ENCODE assay signal across 9 cellular contexts in the genomic region with DNA sequence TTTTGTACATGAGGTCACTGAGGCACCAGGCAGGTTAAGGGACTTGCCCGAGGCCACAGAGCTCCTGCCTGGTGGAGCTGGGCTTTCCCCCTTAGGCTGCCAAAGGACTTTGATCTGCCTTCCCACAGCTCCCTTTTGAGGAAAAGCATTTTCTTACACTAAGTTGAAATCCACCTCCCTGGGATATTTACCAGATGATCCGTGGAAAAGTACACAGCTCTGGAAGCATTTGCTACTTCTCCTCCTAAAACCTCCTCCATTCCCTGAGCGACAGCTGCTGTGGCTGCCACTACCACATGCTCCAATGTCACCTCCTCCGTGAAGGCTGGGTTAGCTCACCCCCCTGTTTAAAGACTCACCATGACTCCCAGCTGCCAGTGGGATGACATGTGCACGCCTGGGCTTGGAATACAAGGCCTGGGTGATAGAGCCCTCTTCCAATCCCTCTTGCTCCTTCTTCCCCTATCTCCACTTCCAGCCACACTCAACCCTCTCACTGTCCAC. TPM values are rescaled to one million over a fixed set of nuclear protein-coding genes. Genes with fewer than 3 reads are reported as not detected.
DNase-seq lines count a peak whose midpoint lies in the region; ATAC-seq, FAIRE-seq and TF ChIP-seq lines count a peak whose summit lies in the region.
"Had no signal": no experiment of that assay in that cellular context is flagged by ENCODE, and none has a peak within 500 bp of the region (broad histone marks: within the 10 kb centered on the region; RNA-seq: fewer than 3 reads in every experiment).

No MANE protein-coding gene starts in this region.

- H3K27ac ChIP-seq in BLaER1 (no peak overlapping the region), small intestine (ENCODE audit: low read depth in 1 of 2, low read length in 1 of 2) (peak overlapping the region in 1 of 2 donors; percentile 76)

- CTCF ChIA-PET in WTC11 (lab: Charles Lee): interaction anchor here (1.1 to 2.5 kb wide), 4 partner anchors 12 to 101 kb away, joined by 3 to 9 read pairs (median 8); no protein-coding TSS in a partner anchor

- ATAC-seq in WTC11 (no peak), GM19328 (IDR thresholded peaks at IDR 0.05; ENCODE audit: unreplicated experiment) (no peak), HG02678 (IDR thresholded peaks at IDR 0.05; ENCODE audit: unreplicated experiment) (no peak)

- FAIRE-seq in small intestine (lab: Jason Lieb, UNC) (no peak), GM12891 (lab: Jason Lieb, UNC) (no peak)
- FAIRE-seq: endometrium had no signal

- H3K9ac ChIP-seq in BLaER1: no peak overlapping the region

- H4K20me1 ChIP-seq in BLaER1: peaks cover 35% of the 10 kb centered on the region

- H3K36me3 Mint-ChIP-seq in WTC11: peaks cover 1% of the 10 kb centered on the region

- no peak for TF ChIP-seq POLR2A in GM12891 (IDR thresholded peaks at IDR 0.05; ENCODE audit: low read depth, low read length)

- H3K27me3 Mint-ChIP-seq in WTC11 (ENCODE audit: low read depth): peaks cover 9% of the 10 kb centered on the region; the same call in 1 of the 2 replicates

- peak overlapping the region; percentile 71 for H3K4me3 Mint-ChIP-seq in WTC11

- H3K4me3 ChIP-seq in BLaER1: no peak overlapping the region
- no peak overlapping the region for H3K4me3 ChIP-seq in small intestine (ENCODE audit: low read depth in 1 of 2, low read length in 2 of 2)

- peak overlapping the region; percentile 79 for H3K4me2 ChIP-seq in BLaER1

- H3K9me3 Mint-ChIP-seq in WTC11: peaks cover 2% of the 10 kb centered on the region

- H3K9me3 ChIP-seq in BLaER1 (no peaks in the 10 kb centered on the region), small intestine (ENCODE audit: control insufficient read depth, low read depth) (no peaks in the 10 kb centered on the region)

- no peak for TF ChIP-seq CTCF in WTC11 (IDR thresholded peaks at IDR 0.05)

- H3K27ac Mint-ChIP-seq in WTC11: no peak overlapping the region

- H3K27me3 ChIP-seq in BLaER1: no peaks in the 10 kb centered on the region
- no peaks in the 10 kb centered on the region for H3K27me3 ChIP-seq in small intestine (ENCODE audit: control insufficient read depth in 2 of 2, insufficient read depth in 2 of 2, low read length in 2 of 2)

- WGBS in small intestine, 3 donors: 8 to 46% (median 32%) methylated on average over 5 of the region's 5 CpGs

- POLR2A ChIA-PET in WTC11 (lab: Charles Lee): interaction anchor here (1.2 to 1.6 kb wide), 2 partner anchors 9 to 13 kb away, joined by 3 to 6 read pairs; no protein-coding TSS in a partner anchor

- H3K4me1 ChIP-seq in BLaER1 (peaks cover 67% of the 10 kb centered on the region), small intestine (ENCODE audit: control insufficient read depth in 2 of 2, insufficient read depth in 1 of 2, low read depth in 1 of 2, low read length in 1 of 2) (peaks cover 2 to 4% of the 10 kb centered on the region in 2 donors)

- DNase-seq in HuH-7 (ENCODE audit: low spot score) (peak; percentile 66), WTC11 (ENCODE audit: low spot score) (no peak), hepatic stellate cell (ENCODE audit: low spot score) (peak; percentile 83), small intestine (peak; percentile 50), GM12891 (ENCODE audit: insufficient read length, low spot score) (no peak)

- no peaks in the 10 kb centered on the region for H3K36me3 ChIP-seq in BLaER1
- H3K36me3 ChIP-seq in small intestine (ENCODE audit: control insufficient read depth in 2 of 2, insufficient read depth in 2 of 2, low read length in 2 of 2): no peaks in the 10 kb centered on the region

- peaks cover 35% of the 10 kb centered on the region for H3K4me1 Mint-ChIP-seq in WTC11

TF ChIP-seq in WTC11, 78 proteins besides CTCF, POLR2A, EP300 and RAD21 (continues in another document):
- no peak for TF ChIP-seq MXD4 (CRISPR knock-in tag; IDR thresholded peaks at IDR 0.05; ENCODE audit: borderline replicate concordance)
- TF ChIP-seq JUN (CRISPR knock-in tag; IDR thresholded peaks at IDR 0.05): no peak
- TF ChIP-seq ZNF423 (CRISPR knock-in tag; IDR thresholded peaks at IDR 0.05): no peak
- TF ChIP-seq ZNF232 (CRISPR knock-in tag; IDR thresholded peaks at IDR 0.05): no peak
- no peak for TF ChIP-seq ESRRA (CRISPR knock-in tag; IDR thresholded peaks at IDR 0.05; ENCODE audit: borderline replicate concordance)
- no peak for TF ChIP-seq CBFB (CRISPR knock-in tag; IDR thresholded peaks at IDR 0.05; ENCODE audit: low read depth)
- TF ChIP-seq, protein P1, sequence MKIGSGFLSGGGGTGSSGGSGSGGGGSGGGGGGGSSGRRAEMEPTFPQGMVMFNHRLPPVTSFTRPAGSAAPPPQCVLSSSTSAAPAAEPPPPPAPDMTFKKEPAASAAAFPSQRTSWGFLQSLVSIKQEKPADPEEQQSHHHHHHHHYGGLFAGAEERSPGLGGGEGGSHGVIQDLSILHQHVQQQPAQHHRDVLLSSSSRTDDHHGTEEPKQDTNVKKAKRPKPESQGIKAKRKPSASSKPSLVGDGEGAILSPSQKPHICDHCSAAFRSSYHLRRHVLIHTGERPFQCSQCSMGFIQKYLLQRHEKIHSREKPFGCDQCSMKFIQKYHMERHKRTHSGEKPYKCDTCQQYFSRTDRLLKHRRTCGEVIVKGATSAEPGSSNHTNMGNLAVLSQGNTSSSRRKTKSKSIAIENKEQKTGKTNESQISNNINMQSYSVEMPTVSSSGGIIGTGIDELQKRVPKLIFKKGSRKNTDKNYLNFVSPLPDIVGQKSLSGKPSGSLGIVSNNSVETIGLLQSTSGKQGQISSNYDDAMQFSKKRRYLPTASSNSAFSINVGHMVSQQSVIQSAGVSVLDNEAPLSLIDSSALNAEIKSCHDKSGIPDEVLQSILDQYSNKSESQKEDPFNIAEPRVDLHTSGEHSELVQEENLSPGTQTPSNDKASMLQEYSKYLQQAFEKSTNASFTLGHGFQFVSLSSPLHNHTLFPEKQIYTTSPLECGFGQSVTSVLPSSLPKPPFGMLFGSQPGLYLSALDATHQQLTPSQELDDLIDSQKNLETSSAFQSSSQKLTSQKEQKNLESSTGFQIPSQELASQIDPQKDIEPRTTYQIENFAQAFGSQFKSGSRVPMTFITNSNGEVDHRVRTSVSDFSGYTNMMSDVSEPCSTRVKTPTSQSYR (CRISPR knock-in tag; IDR thresholded peaks at IDR 0.05): no peak
- TF ChIP-seq FOXJ3 (CRISPR knock-in tag; IDR thresholded peaks at IDR 0.05; ENCODE audit: borderline replicate concordance): no peak
- no peak for TF ChIP-seq TEAD4 (CRISPR knock-in tag; IDR thresholded peaks at IDR 0.05)
- TF ChIP-seq ZNF263 (CRISPR knock-in tag; IDR thresholded peaks at IDR 0.05; ENCODE audit: low read depth): no peak
- TF ChIP-seq ZNF121 (CRISPR knock-in tag; IDR thresholded peaks at IDR 0.05): no peak

TF ChIP-seq in GM12891, 5 proteins besides CTCF, POLR2A, EP300 and RAD21:
- TF ChIP-seq POU2F2 (IDR thresholded peaks at IDR 0.05; ENCODE audit: low read depth, low read length): no peak
- no peak for TF ChIP-seq SPI1 (IDR thresholded peaks at IDR 0.05; ENCODE audit: low read depth, low read length)
- no peak for TF ChIP-seq TAF1 (IDR thresholded peaks at IDR 0.05; ENCODE audit: low read depth, low read length)
- TF ChIP-seq POLR2AphosphoS5 (IDR thresholded peaks at IDR 0.05; ENCODE audit: low read depth, low read length): no peak
- no peak for TF ChIP-seq PAX5 (IDR thresholded peaks at IDR 0.05; ENCODE audit: insufficient read depth, low read length, severe bottlenecking)

RNA-seq across cellular contexts. Expression of gene MPRIP, which starts 1.2 kb away (rescaled TPM):
- 127 to 140 TPM (median 136 TPM) in 3 replicates for total RNA-seq in WTC11 (2021)
- polyA plus RNA-seq in small intestine: 100 to 1,000 TPM in 2 of 3 donors, 10 to 100 TPM in 1; 98.9 to 233 (median 219) TPM
- polyA plus RNA-seq in GM12891 (2012; ENCODE audit: low read depth, missing spikeins): 68.5 TPM

Comparison
In these comparisons a context has a peak if more than half of its experiments do, and no peak if none do; other contexts are left out.
1. DNase-seq: peak in HuH-7 (single experiment), hepatic stellate cell (single experiment) and small intestine (single experiment); none in WTC11 (single experiment) and GM12891 (single experiment).